ENCODE assay signal across 9 cellular contexts in genomic region chr6:144284474-144284752, GRCh38. TPM values are rescaled to one million over a fixed set of nuclear protein-coding genes. Genes with fewer than 3 reads are reported as not detected.
DNase-seq lines count a peak whose midpoint lies in the region; ATAC-seq, FAIRE-seq and TF ChIP-seq lines count a peak whose summit lies in the region.
"Had no signal": no experiment of that assay in that cellular context is flagged by ENCODE, and none has a peak within 500 bp of the region (broad histone marks: within the 10 kb centered on the region; RNA-seq: fewer than 3 reads in every experiment).

No MANE protein-coding gene starts in this region.

- TF ChIP-seq CTCF in HFFc6 (IDR thresholded peaks at IDR 0.05), result no peak
- no peak for TF ChIP-seq CTCF in activated B cell treated with CpG ODN at 0.5 μM for 24 hours (IDR thresholded peaks at IDR 0.05)
- no peak for TF ChIP-seq CTCF in omental fat pad (IDR thresholded peaks at IDR 0.05)

- intact Hi-C loops in activated B cell treated with CpG ODN at 0.5 μM for 24 hours (cut with micrococcal nuclease), result loop anchor here (1.0 to 2.0 kb wide), 4 partner anchors 19 to 180 kb away; partner anchors contain the start of gene STX11
- intact Hi-C loops in right cardiac atrium (cut with DNase I), result loop anchor here in 2 of 4 donors (10.0 kb wide), 2 partner anchors 70 to 190 kb away; no protein-coding TSS in a partner anchor

- no peaks in the 10 kb centered on the region for H3K4me1 ChIP-seq in right cardiac atrium (ENCODE audit: control insufficient read depth, insufficient read depth, low read length)

- 2% methylated on average over 6 of the region's 6 CpGs for WGBS in right cardiac atrium

- H3K27ac Mint-ChIP-seq in HFFc6 (peak overlapping the region; percentile 71), activated B cell treated with CpG ODN at 0.5 μM for 24 hours (no peak overlapping the region)

- POLR2A ChIA-PET in activated B cell treated with CpG ODN at 0.5 μM for 24 hours (lab: Charles Lee), result interaction anchor here (0.6 kb wide), 1 partner anchor 16 kb away, joined by 3 read pairs; no protein-coding TSS in a partner anchor

- H3K4me1 Mint-ChIP-seq in HFFc6 (ENCODE audit: low read depth), result peaks cover 29% of the 10 kb centered on the region
- H3K4me1 Mint-ChIP-seq in activated B cell treated with CpG ODN at 0.5 μM for 24 hours, result peaks cover 22% of the 10 kb centered on the region

- FAIRE-seq in RCC 7860 (lab: Jason Lieb, UNC), result no peak
- FAIRE-seq: colon had no signal

- H3K4me3 Mint-ChIP-seq in HFFc6 (peak overlapping the region; percentile 89), activated B cell treated with CpG ODN at 0.5 μM for 24 hours (peak overlapping the region; percentile 94)

- CTCF ChIA-PET in activated B cell treated with CpG ODN at 0.5 μM for 24 hours (lab: Charles Lee), result no interaction called here

- no peaks in the 10 kb centered on the region for H3K9me3 ChIP-seq in right cardiac atrium (ENCODE audit: control insufficient read depth, low read length)

- H3K27ac ChIP-seq in right cardiac atrium (ENCODE audit: low read length), result peak overlapping the region; percentile 99
- H3K27ac ChIP-seq in skin epidermis, result peak overlapping the region; percentile 35 to 95 (median 90)

- H3K36me3 Mint-ChIP-seq in HFFc6 (ENCODE audit: low read depth) (peaks cover 13% of the 10 kb centered on the region), activated B cell treated with CpG ODN at 0.5 μM for 24 hours (ENCODE audit: low read depth) (peaks cover 1% of the 10 kb centered on the region)

- H3K27me3 Mint-ChIP-seq in HFFc6 (ENCODE audit: insufficient read depth) (no peaks in the 10 kb centered on the region; the same call in 1 of the 2 replicates), activated B cell treated with CpG ODN at 0.5 μM for 24 hours (peaks cover 7% of the 10 kb centered on the region)

- no peaks in the 10 kb centered on the region for H3K27me3 ChIP-seq in right cardiac atrium (ENCODE audit: control insufficient read depth, insufficient read depth)

- H3K4me3 ChIP-seq in right cardiac atrium (ENCODE audit: low read length) (peak overlapping the region; percentile 97), skin epidermis (peak overlapping the region; percentile 74 to 85 (median 81))

- DNase-seq in HFFc6, result peak; percentile 84
- no peak for DNase-seq in activated B cell treated with CpG ODN at 0.5 μM for 24 hours
- no peak for DNase-seq in right cardiac atrium
- no peak for DNase-seq in omental fat pad (ENCODE audit: low spot score)
- no peak for DNase-seq in RCC 7860 (ENCODE audit: low spot score)

- no peaks in the 10 kb centered on the region for H3K9me3 Mint-ChIP-seq in HFFc6
- H3K9me3 Mint-ChIP-seq in activated B cell treated with CpG ODN at 0.5 μM for 24 hours, result no peaks in the 10 kb centered on the region

- ATAC-seq in activated B cell treated with CpG ODN at 0.5 μM for 24 hours (ENCODE audit: low read depth) (no peak), right cardiac atrium (no peak), omental fat pad (ENCODE audit: low FRiP score) (no peak), HG03108 (IDR thresholded peaks at IDR 0.05; ENCODE audit: unreplicated experiment) (no peak), GM19395 (IDR thresholded peaks at IDR 0.05; ENCODE audit: unreplicated experiment) (no peak)

RNA-seq across cellular contexts. Expression of gene UTRN, which starts 0.7 kb away (rescaled TPM):
- total RNA-seq in HFFc6 (2021; fragmentation: NEBNext Ultra II Directional; extraction: Animal tissue kit (Norgen Biotek cat#: 25700)), result 100 to 1,000 TPM in 5 of 6 experiments, 10 to 100 TPM in 1; 99.6 to 116 (median 109) TPM
- total RNA-seq in activated B cell treated with CpG ODN at 0.5 μM for 24 hours (52.2 and 53.5 TPM in 2 replicates), right cardiac atrium (10 to 100 TPM; 55.5 to 70.5 (median 68.5) TPM), omental fat pad (100 to 1,000 TPM; 172 to 283 (median 226) TPM)
- polyA plus RNA-seq in right cardiac atrium, result 11.5 TPM
